1 cellular context compared by ENCODE assay signal in genomic region chr6:56204134-56204533, GRCh38.
TF ChIP-seq lines count a peak whose summit lies in the region.

No MANE protein-coding gene starts in this region.

TF ChIP-seq in IMR-90, 13 proteins besides CTCF, POLR2A, EP300 and RAD21 (continued from another document):
- no peak for TF ChIP-seq BHLHE40 (IDR thresholded peaks at IDR 0.05; ENCODE audit: low read depth, low read length)
- TF ChIP-seq USF2 (IDR thresholded peaks at IDR 0.05; ENCODE audit: low read depth, low read length) = no peak
- TF ChIP-seq MAZ (IDR thresholded peaks at IDR 0.05; ENCODE audit: borderline replicate concordance, low read depth, low read length) = no peak
- TF ChIP-seq MAFK (IDR thresholded peaks at IDR 0.05; ENCODE audit: low read depth, low read length) = no peak
- TF ChIP-seq SMC3 (IDR thresholded peaks at IDR 0.05; ENCODE audit: low read depth, low read length) = no peak
- TF ChIP-seq RCOR1 (IDR thresholded peaks at IDR 0.05; ENCODE audit: insufficient replicate concordance, low read length) = no peak
- TF ChIP-seq CHD1 (IDR thresholded peaks at IDR 0.05; ENCODE audit: low read depth, low read length) = no peak
- no peak for TF ChIP-seq RFX5 (IDR thresholded peaks at IDR 0.05; ENCODE audit: low read depth, low read length)
TF ChIP-seq in IMR-90: peak in this region for 0.
